2 cellular contexts compared by ENCODE assay signal in the genomic region with DNA sequence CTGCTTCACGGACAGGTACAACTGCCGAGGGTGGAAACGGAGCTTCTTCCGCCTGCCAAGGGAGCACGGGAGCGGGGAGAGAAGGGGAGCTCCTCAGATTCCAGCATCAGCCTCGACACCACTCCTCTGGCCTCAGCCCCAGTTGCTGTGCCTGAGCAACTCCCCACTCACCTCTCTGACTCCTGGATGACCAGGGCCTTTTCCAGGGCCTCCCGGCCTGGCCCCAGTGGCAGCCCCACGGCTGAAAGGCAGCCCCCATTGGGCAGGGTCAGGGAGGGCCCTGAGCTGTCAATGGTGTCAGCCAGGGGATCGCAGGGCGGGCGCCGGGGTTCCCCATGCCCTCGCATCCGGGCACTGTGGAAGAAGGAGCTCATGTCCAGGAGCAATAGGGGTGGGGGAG.
TF ChIP-seq lines count a peak whose summit lies in the region.

No MANE protein-coding gene starts in this region.

TF ChIP-seq in SK-N-SH, 30 proteins besides CTCF, POLR2A, EP300 and RAD21:
- no peak for TF ChIP-seq EZH2phosphoT487 (IDR thresholded peaks at IDR 0.05; ENCODE audit: borderline replicate concordance, low read depth)
- no peak for TF ChIP-seq FOXJ3 (CRISPR knock-in tag; IDR thresholded peaks at IDR 0.05)
- no peak for TF ChIP-seq FOSL2 (IDR thresholded peaks at IDR 0.05; ENCODE audit: borderline replicate concordance, low read depth)
- no peak for TF ChIP-seq TAF1 (IDR thresholded peaks at IDR 0.05; ENCODE audit: borderline replicate concordance, low read depth, low read length)
- TF ChIP-seq GABPA (IDR thresholded peaks at IDR 0.05; ENCODE audit: low read depth) = no peak
- TF ChIP-seq, protein P1, sequence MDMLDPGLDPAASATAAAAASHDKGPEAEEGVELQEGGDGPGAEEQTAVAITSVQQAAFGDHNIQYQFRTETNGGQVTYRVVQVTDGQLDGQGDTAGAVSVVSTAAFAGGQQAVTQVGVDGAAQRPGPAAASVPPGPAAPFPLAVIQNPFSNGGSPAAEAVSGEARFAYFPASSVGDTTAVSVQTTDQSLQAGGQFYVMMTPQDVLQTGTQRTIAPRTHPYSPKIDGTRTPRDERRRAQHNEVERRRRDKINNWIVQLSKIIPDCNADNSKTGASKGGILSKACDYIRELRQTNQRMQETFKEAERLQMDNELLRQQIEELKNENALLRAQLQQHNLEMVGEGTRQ (IDR thresholded peaks at IDR 0.05; ENCODE audit: borderline replicate concordance, low read depth, low read length) = no peak
- no peak for TF ChIP-seq RFX5 (IDR thresholded peaks at IDR 0.05; ENCODE audit: low read length)
- no peak for TF ChIP-seq CHD2 (IDR thresholded peaks at IDR 0.05; ENCODE audit: low read length, partially characterized antibody)
- no peak for TF ChIP-seq POLR2AphosphoS5 (IDR thresholded peaks at IDR 0.05; ENCODE audit: low read depth, low read length)
- TF ChIP-seq, protein P2, sequence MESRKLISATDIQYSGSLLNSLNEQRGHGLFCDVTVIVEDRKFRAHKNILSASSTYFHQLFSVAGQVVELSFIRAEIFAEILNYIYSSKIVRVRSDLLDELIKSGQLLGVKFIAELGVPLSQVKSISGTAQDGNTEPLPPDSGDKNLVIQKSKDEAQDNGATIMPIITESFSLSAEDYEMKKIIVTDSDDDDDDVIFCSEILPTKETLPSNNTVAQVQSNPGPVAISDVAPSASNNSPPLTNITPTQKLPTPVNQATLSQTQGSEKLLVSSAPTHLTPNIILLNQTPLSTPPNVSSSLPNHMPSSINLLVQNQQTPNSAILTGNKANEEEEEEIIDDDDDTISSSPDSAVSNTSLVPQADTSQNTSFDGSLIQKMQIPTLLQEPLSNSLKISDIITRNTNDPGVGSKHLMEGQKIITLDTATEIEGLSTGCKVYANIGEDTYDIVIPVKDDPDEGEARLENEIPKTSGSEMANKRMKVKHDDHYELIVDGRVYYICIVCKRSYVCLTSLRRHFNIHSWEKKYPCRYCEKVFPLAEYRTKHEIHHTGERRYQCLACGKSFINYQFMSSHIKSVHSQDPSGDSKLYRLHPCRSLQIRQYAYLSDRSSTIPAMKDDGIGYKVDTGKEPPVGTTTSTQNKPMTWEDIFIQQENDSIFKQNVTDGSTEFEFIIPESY (IDR thresholded peaks at IDR 0.05; ENCODE audit: borderline replicate concordance, low read depth) = no peak
- no peak for TF ChIP-seq FOXM1 (IDR thresholded peaks at IDR 0.05; ENCODE audit: low read depth)
- no peak for TF ChIP-seq NRF1 (IDR thresholded peaks at IDR 0.05; ENCODE audit: low read depth, low read length)
- no peak for TF ChIP-seq YY1 (IDR thresholded peaks at IDR 0.05; ENCODE audit: low read depth)
- TF ChIP-seq SMC3 (IDR thresholded peaks at IDR 0.05; ENCODE audit: low read depth, low read length) = no peak

TF ChIP-seq in SK-N-SH treated with all-trans-retinoic acid at 6 μM for 48 hours, 23 proteins besides CTCF, POLR2A, EP300 and RAD21:
- no peak for TF ChIP-seq ZFP30 (CRISPR knock-in tag; IDR thresholded peaks at IDR 0.05)
- TF ChIP-seq, protein P3, sequence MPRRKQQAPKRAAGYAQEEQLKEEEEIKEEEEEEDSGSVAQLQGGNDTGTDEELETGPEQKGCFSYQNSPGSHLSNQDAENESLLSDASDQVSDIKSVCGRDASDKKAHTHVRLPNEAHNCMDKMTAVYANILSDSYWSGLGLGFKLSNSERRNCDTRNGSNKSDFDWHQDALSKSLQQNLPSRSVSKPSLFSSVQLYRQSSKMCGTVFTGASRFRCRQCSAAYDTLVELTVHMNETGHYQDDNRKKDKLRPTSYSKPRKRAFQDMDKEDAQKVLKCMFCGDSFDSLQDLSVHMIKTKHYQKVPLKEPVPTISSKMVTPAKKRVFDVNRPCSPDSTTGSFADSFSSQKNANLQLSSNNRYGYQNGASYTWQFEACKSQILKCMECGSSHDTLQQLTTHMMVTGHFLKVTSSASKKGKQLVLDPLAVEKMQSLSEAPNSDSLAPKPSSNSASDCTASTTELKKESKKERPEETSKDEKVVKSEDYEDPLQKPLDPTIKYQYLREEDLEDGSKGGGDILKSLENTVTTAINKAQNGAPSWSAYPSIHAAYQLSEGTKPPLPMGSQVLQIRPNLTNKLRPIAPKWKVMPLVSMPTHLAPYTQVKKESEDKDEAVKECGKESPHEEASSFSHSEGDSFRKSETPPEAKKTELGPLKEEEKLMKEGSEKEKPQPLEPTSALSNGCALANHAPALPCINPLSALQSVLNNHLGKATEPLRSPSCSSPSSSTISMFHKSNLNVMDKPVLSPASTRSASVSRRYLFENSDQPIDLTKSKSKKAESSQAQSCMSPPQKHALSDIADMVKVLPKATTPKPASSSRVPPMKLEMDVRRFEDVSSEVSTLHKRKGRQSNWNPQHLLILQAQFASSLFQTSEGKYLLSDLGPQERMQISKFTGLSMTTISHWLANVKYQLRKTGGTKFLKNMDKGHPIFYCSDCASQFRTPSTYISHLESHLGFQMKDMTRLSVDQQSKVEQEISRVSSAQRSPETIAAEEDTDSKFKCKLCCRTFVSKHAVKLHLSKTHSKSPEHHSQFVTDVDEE (CRISPR knock-in tag; IDR thresholded peaks at IDR 0.05) = no peak
- no peak for TF ChIP-seq RARB (CRISPR knock-in tag; IDR thresholded peaks at IDR 0.05)
- no peak for TF ChIP-seq TOX (CRISPR knock-in tag; IDR thresholded peaks at IDR 0.05; ENCODE audit: borderline replicate concordance)
- TF ChIP-seq GLIS3 (CRISPR knock-in tag; IDR thresholded peaks at IDR 0.05) = no peak
- TF ChIP-seq, protein P4, sequence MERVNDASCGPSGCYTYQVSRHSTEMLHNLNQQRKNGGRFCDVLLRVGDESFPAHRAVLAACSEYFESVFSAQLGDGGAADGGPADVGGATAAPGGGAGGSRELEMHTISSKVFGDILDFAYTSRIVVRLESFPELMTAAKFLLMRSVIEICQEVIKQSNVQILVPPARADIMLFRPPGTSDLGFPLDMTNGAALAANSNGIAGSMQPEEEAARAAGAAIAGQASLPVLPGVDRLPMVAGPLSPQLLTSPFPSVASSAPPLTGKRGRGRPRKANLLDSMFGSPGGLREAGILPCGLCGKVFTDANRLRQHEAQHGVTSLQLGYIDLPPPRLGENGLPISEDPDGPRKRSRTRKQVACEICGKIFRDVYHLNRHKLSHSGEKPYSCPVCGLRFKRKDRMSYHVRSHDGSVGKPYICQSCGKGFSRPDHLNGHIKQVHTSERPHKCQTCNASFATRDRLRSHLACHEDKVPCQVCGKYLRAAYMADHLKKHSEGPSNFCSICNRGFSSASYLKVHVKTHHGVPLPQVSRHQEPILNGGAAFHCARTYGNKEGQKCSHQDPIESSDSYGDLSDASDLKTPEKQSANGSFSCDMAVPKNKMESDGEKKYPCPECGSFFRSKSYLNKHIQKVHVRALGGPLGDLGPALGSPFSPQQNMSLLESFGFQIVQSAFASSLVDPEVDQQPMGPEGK (CRISPR knock-in tag; IDR thresholded peaks at IDR 0.05; ENCODE audit: borderline replicate concordance) = no peak
- no peak for TF ChIP-seq TCF4 (CRISPR knock-in tag; IDR thresholded peaks at IDR 0.05; ENCODE audit: borderline replicate concordance)
- no peak for TF ChIP-seq BACH2 (CRISPR knock-in tag; IDR thresholded peaks at IDR 0.05; ENCODE audit: borderline replicate concordance)
- TF ChIP-seq ZNF70 (CRISPR knock-in tag; IDR thresholded peaks at IDR 0.05) = no peak
- TF ChIP-seq ZFP3 (CRISPR knock-in tag; IDR thresholded peaks at IDR 0.05) = no peak
- TF ChIP-seq ZNF565 (CRISPR knock-in tag; conservative IDR thresholded peaks at IDR 0.05; ENCODE audit: low read depth) = no peak
- no peak for TF ChIP-seq ZNF8 (CRISPR knock-in tag; IDR thresholded peaks at IDR 0.05)
- TF ChIP-seq SNAI2 (CRISPR knock-in tag; IDR thresholded peaks at IDR 0.05) = no peak
